31 cellular contexts compared by ENCODE assay signal in genomic region chr21:27040738-27041137, GRCh38.
"Had no signal": no experiment of that assay in that cellular context is flagged by ENCODE, and none has a peak within 500 bp of the region (broad histone marks: within the 10 kb centered on the region; RNA-seq: fewer than 3 reads in every experiment).

No MANE protein-coding gene starts in this region.

- H2AFZ ChIP-seq: neural progenitor cell, parathyroid adenoma had no signal

- H3K36me3 ChIP-seq: gastroesophageal sphincter, neural progenitor cell, sigmoid colon, thoracic aorta, WERI-Rb-1 had no signal

- H3K27me3 Mint-ChIP-seq: activated CD8-positive, alpha-beta T cell treated with anti-CD3 and anti-CD28 coated beads for 36 hours; activated naive CD4-positive, alpha-beta T cell treated with anti-CD3 and anti-CD28 coated beads, Interleukin-2, amount 50 U/mL, for 24 hours; activated T-helper 17 cell treated with anti-CD3 and anti-CD28 coated beads, Interleukin-2, amount 50 U/mL, for 72 hours; stimulated activated naive CD8-positive, alpha-beta T cell treated with anti-CD3 and anti-CD28 coated beads, Interleukin-15, Interleukin-2, amounts not matched to agents 100 ng/mL and 50 ng/mL, for 24 hours had no signal

- FAIRE-seq: colon, islet of Langerhans, small intestine, TTC549, urothelium cell line had no signal

- H3K4me3 ChIP-seq: gastroesophageal sphincter, neural progenitor cell, psoas muscle, sigmoid colon, thoracic aorta had no signal

- ATAC-seq: activated CD8-positive, alpha-beta T cell treated with anti-CD3 and anti-CD28 coated beads for 36 hours; activated T-cell treated with anti-CD3 and anti-CD28 coated beads, Interleukin-2, amount 50 U/mL, for 4 hours; activated T-helper 17 cell treated with anti-CD3 and anti-CD28 coated beads, Interleukin-2, amount 50 U/mL, for 72 hours; gastroesophageal sphincter; left cardiac atrium; left ventricle myocardium superior; natural killer cell; psoas muscle; stimulated activated effector memory CD8-positive, alpha-beta T cell treated with anti-CD3 and anti-CD28 coated beads, Interleukin-12 subunit alpha, Interleukin-12 subunit beta, amount 100 ng/mL, for 72 hours had no signal

- H3K79me2 ChIP-seq: parathyroid adenoma had no signal

- H3K9me3 Mint-ChIP-seq: activated CD8-positive, alpha-beta T cell treated with anti-CD3 and anti-CD28 coated beads for 36 hours; activated naive CD4-positive, alpha-beta T cell treated with anti-CD3 and anti-CD28 coated beads, Interleukin-2, amount 50 U/mL, for 24 hours; activated T-cell treated with anti-CD3 and anti-CD28 coated beads, Interleukin-2, amount 50 U/mL, for 4 hours; activated T-helper 17 cell treated with anti-CD3 and anti-CD28 coated beads, Interleukin-2, amount 50 U/mL, for 72 hours; mesothelial cell of epicardium; neural progenitor cell had no signal

- H3K36me3 Mint-ChIP-seq: activated naive CD4-positive, alpha-beta T cell treated with anti-CD3 and anti-CD28 coated beads, Interleukin-2, amount 50 U/mL, for 24 hours; mesothelial cell of epicardium; natural killer cell; neural progenitor cell; stimulated activated effector memory CD8-positive, alpha-beta T cell treated with anti-CD3 and anti-CD28 coated beads, Interleukin-12 subunit alpha, Interleukin-12 subunit beta, amount 100 ng/mL, for 72 hours had no signal

- H3K4me1 ChIP-seq: neural progenitor cell, parathyroid adenoma, psoas muscle had no signal

- H3K9ac ChIP-seq: neural progenitor cell, parathyroid adenoma had no signal

- H3K27me3 ChIP-seq: gastroesophageal sphincter, neural progenitor cell, sigmoid colon had no signal

- H3K4me2 ChIP-seq: neural progenitor cell had no signal

- H3K27ac Mint-ChIP-seq: activated CD8-positive, alpha-beta T cell treated with anti-CD3 and anti-CD28 coated beads for 36 hours; activated naive CD4-positive, alpha-beta T cell treated with anti-CD3 and anti-CD28 coated beads, Interleukin-2, amount 50 U/mL, for 24 hours; activated T-helper 17 cell treated with anti-CD3 and anti-CD28 coated beads, Interleukin-2, amount 50 U/mL, for 72 hours; mesothelial cell of epicardium; natural killer cell; neural progenitor cell; stimulated activated effector memory CD8-positive, alpha-beta T cell treated with anti-CD3 and anti-CD28 coated beads, Interleukin-12 subunit alpha, Interleukin-12 subunit beta, amount 100 ng/mL, for 72 hours; stimulated activated naive CD8-positive, alpha-beta T cell treated with anti-CD3 and anti-CD28 coated beads, Interleukin-15, Interleukin-2, amounts not matched to agents 100 ng/mL and 50 ng/mL, for 24 hours had no signal

- H3K4me1 Mint-ChIP-seq: activated naive CD4-positive, alpha-beta T cell treated with anti-CD3 and anti-CD28 coated beads, Interleukin-2, amount 50 U/mL, for 24 hours; activated T-helper 17 cell treated with anti-CD3 and anti-CD28 coated beads, Interleukin-2, amount 50 U/mL, for 72 hours; natural killer cell; stimulated activated effector memory CD8-positive, alpha-beta T cell treated with anti-CD3 and anti-CD28 coated beads, Interleukin-12 subunit alpha, Interleukin-12 subunit beta, amount 100 ng/mL, for 72 hours had no signal

- DNase-seq: activated CD4-positive, alpha-beta T cell treated with anti-CD3 and anti-CD28 coated beads, Interleukin-2, amount 50 U/mL, for 1 hour; activated CD4-positive, CD25-positive, alpha-beta regulatory T cell treated with anti-CD3 and anti-CD28 coated beads, Interleukin-2, amount 50 U/mL, for 72 hours; activated CD8-positive, alpha-beta T cell treated with anti-CD3 and anti-CD28 coated beads for 36 hours; activated T-cell treated with anti-CD3 and anti-CD28 coated beads, Interleukin-2, amount 50 U/mL, for 4 hours; effector memory CD4-positive, alpha-beta T cell; erythroblast; head of caudate nucleus; left cardiac atrium; left ventricle myocardium superior; natural killer cell; occipital lobe; psoas muscle; sigmoid colon; small intestine; stimulated activated CD4-positive, alpha-beta T cell treated with anti-CD3 and anti-CD28 coated beads, Interleukin-4, amount 100 ng/mL, for 24 hours; T-helper 1 cell; trophoblast cell; WERI-Rb-1 had no signal

- H3K27ac ChIP-seq: gastroesophageal sphincter, neural progenitor cell, parathyroid adenoma, psoas muscle, sigmoid colon, thoracic aorta, WERI-Rb-1 had no signal

- H3K4me3 Mint-ChIP-seq: activated CD8-positive, alpha-beta T cell treated with anti-CD3 and anti-CD28 coated beads for 36 hours; activated naive CD4-positive, alpha-beta T cell treated with anti-CD3 and anti-CD28 coated beads, Interleukin-2, amount 50 U/mL, for 24 hours; activated T-cell treated with anti-CD3 and anti-CD28 coated beads, Interleukin-2, amount 50 U/mL, for 4 hours; activated T-helper 17 cell treated with anti-CD3 and anti-CD28 coated beads, Interleukin-2, amount 50 U/mL, for 72 hours; mesothelial cell of epicardium; natural killer cell; neural progenitor cell; stimulated activated effector memory CD8-positive, alpha-beta T cell treated with anti-CD3 and anti-CD28 coated beads, Interleukin-12 subunit alpha, Interleukin-12 subunit beta, amount 100 ng/mL, for 72 hours; stimulated activated naive CD8-positive, alpha-beta T cell treated with anti-CD3 and anti-CD28 coated beads, Interleukin-15, Interleukin-2, amounts not matched to agents 100 ng/mL and 50 ng/mL, for 24 hours had no signal

- H3K9me3 ChIP-seq: gastroesophageal sphincter, psoas muscle, sigmoid colon, thoracic aorta had no signal
